In genomic region chr2:241315879-241316700, GRCh38 we compare ENCODE assay signal across 8 cellular contexts. TPM values are rescaled to one million over a fixed set of nuclear protein-coding genes. Genes with fewer than 3 reads are reported as not detected.
DNase-seq lines count a peak whose midpoint lies in the region; ATAC-seq lines count a peak whose summit lies in the region.

Gene SEPTIN2, plus strand, starts transcription at chr2:241315925. Its CDS starts 8,308 bp downstream, at chr2:241324233.

- peak within 1 kb of the TSS; percentile 98 to 100 (median 100) for H3K27ac Mint-ChIP-seq in naive B cell

- no peaks in the 10 kb centered on the region for H3K27me3 ChIP-seq in stomach smooth muscle (ENCODE audit: control insufficient read depth in 1 of 2, insufficient read depth in 2 of 2, low read length in 2 of 2)

- peak within 1 kb of the TSS; percentile 96 to 97 for H3K4me3 ChIP-seq in stomach smooth muscle (ENCODE audit: low read length in 2 of 2)

- H3K9me3 Mint-ChIP-seq in naive B cell, result peaks cover 0 to 2% (median 0%) of the 10 kb centered on the region in 7 donors

- H3K4me3 Mint-ChIP-seq in naive B cell, result peak within 1 kb of the TSS; percentile 91 to 100 (median 99)

- H3K27me3 Mint-ChIP-seq in naive B cell, result no peaks in the 10 kb centered on the region

- H3K9me3 ChIP-seq in stomach smooth muscle (ENCODE audit: control insufficient read depth in 2 of 2, low read length in 2 of 2), result no peaks in the 10 kb centered on the region

- H3K36me3 Mint-ChIP-seq in naive B cell, result no peaks in the 10 kb centered on the region

- H3K9ac ChIP-seq in stomach smooth muscle (ENCODE audit: low read length in 2 of 2), result peak within 1 kb of the TSS; percentile 96 to 99

- peaks cover 63 to 75% (median 73%) of the 10 kb centered on the region in 3 donors for H3K4me1 Mint-ChIP-seq in naive B cell

- DNase-seq in NCI-H82 (lab: John Stamatoyannopoulos, UW), result peak; percentile 79
- DNase-seq in NCI-H82 treated with DMSO at 0.1 percent for 48 hours (lab: John Stamatoyannopoulos, UW; ENCODE audit: unreplicated experiment), result no peak
- peak; percentile 53 for DNase-seq in NCI-H446 treated with DMSO at 0.1 percent for 48 hours (lab: John Stamatoyannopoulos, UW)
- peak; percentile 46 to 50 for DNase-seq in activated CD8-positive, alpha-beta memory T cell treated with anti-CD3 and anti-CD28 coated beads for 4 hours (ENCODE audit: low read depth in 2 of 2)
- no peak for DNase-seq in epithelial cell of prostate (ENCODE audit: low read depth, low spot score)
- peak; percentile 81 for DNase-seq in naive B cell

- H3K36me3 ChIP-seq in stomach smooth muscle (ENCODE audit: control insufficient read depth in 2 of 2, insufficient read depth in 2 of 2, low read length in 2 of 2), result no peaks in the 10 kb centered on the region

- H3K27ac ChIP-seq in epithelial cell of prostate (peak within 1 kb of the TSS; percentile 95), stomach smooth muscle (ENCODE audit: low read length) (peak within 1 kb of the TSS; percentile 98)

- H3K4me1 ChIP-seq in stomach smooth muscle (ENCODE audit: control insufficient read depth, insufficient read depth, low read length), result peaks cover 20% of the 10 kb centered on the region

- ATAC-seq in HG02870 (IDR thresholded peaks at IDR 0.05; ENCODE audit: unreplicated experiment) (peak; percentile 29), naive B cell (ENCODE audit: low read depth in 2 of 2) (peak; percentile 39 to 47)

RNA-seq across cellular contexts. Expression of gene SEPTIN2, which starts in this region (rescaled TPM):
- polyA plus RNA-seq in naive B cell (ENCODE audit: low read depth in 6 of 6), result 100 to 1,000 TPM in 5 of 6 donors, 10 to 100 TPM in 1; 91.6 to 177 (median 125) TPM

Comparison
In these comparisons a context has a peak if more than half of its experiments do, and no peak if none do; other contexts are left out.
1. DNase-seq: peak in NCI-H82 (single experiment), NCI-H446 treated with DMSO at 0.1 percent for 48 hours (single experiment), activated CD8-positive, alpha-beta memory T cell treated with anti-CD3 and anti-CD28 coated beads for 4 hours (2 of 2) and naive B cell (single experiment); none in NCI-H82 treated with DMSO at 0.1 percent for 48 hours (single experiment) and epithelial cell of prostate (single experiment).